In genomic region chr3:10008588-10009344, GRCh38 we compare ENCODE assay signal across 8 cellular contexts. TPM values are rescaled to one million over a fixed set of nuclear protein-coding genes. Genes with fewer than 3 reads are reported as not detected.
DNase-seq lines count a peak whose midpoint lies in the region; ATAC-seq and TF ChIP-seq lines count a peak whose summit lies in the region.

No MANE protein-coding gene starts in this region.

- peak overlapping the region; percentile 46 for H3K4me3 ChIP-seq in AG04449 (ENCODE audit: low read depth, low read length)

- peak overlapping the region; percentile 54 for H3K4me3 Mint-ChIP-seq in natural killer cell treated with Interleukin-12 subunit alpha and Interleukin-12 subunit beta and Interleukin-15 and Interleukin-18, amount 100 ng/mL, for 72 hours

- H3K27ac Mint-ChIP-seq in natural killer cell treated with Interleukin-12 subunit alpha and Interleukin-12 subunit beta and Interleukin-15 and Interleukin-18, amount 100 ng/mL, for 72 hours = no peak overlapping the region

- peaks cover 21 to 43% of the 10 kb centered on the region in 2 donors for H3K4me1 Mint-ChIP-seq in natural killer cell treated with Interleukin-12 subunit alpha and Interleukin-12 subunit beta and Interleukin-15 and Interleukin-18, amount 100 ng/mL, for 72 hours (ENCODE audit: low read depth in 2 of 2)

- H3K27me3 Mint-ChIP-seq in natural killer cell treated with Interleukin-12 subunit alpha and Interleukin-12 subunit beta and Interleukin-15 and Interleukin-18, amount 100 ng/mL, for 72 hours = no peaks in the 10 kb centered on the region

- ATAC-seq in GM18909 (IDR thresholded peaks at IDR 0.05; ENCODE audit: poor library complexity, unreplicated experiment) (peak; percentile 73), HG03342 (IDR thresholded peaks at IDR 0.05; ENCODE audit: unreplicated experiment) (peak; percentile 64)
- ATAC-seq in natural killer cell treated with Interleukin-12 subunit alpha and Interleukin-12 subunit beta and Interleukin-15 and Interleukin-18, amount 100 ng/mL, for 72 hours = peak; percentile 71 to 82
- peak; percentile 69 for ATAC-seq in stimulated activated naive CD8-positive, alpha-beta T cell treated with anti-CD3 and anti-CD28 coated beads, Interleukin-15, Interleukin-2, amounts not matched to agents 100 U/mL and 50 U/mL, for 24 hours

- CTCF ChIA-PET in AG04449 (lab: Yijun Ruan, JAX) = interaction anchor here (1.0 to 1.2 kb wide), 3 partner anchors 26 to 170 kb away, joined by 3 to 5 read pairs (median 3); no protein-coding TSS in a partner anchor

- DNase-seq in AG04449 (ENCODE audit: low read depth, low spot score) (no peak), RPMI7951 (ENCODE audit: low read depth) (peak; percentile 81), fibroblast of the conjunctiva (ENCODE audit: low read depth) (peak; percentile 58)
- DNase-seq in activated effector memory CD4-positive, alpha-beta T cell treated with Interleukin-2 at 50 U/mL for 16 hours = peak; percentile 79
- DNase-seq in natural killer cell treated with Interleukin-12 subunit alpha and Interleukin-12 subunit beta and Interleukin-15 and Interleukin-18, amount 100 ng/mL, for 72 hours (ENCODE audit: low spot score) = peak; percentile 85
- peak; percentile 87 for DNase-seq in stimulated activated naive CD8-positive, alpha-beta T cell treated with anti-CD3 and anti-CD28 coated beads, Interleukin-15, Interleukin-2, amounts not matched to agents 100 U/mL and 50 U/mL, for 24 hours

- POLR2A ChIA-PET in AG04449 (lab: Yijun Ruan, JAX) = no interaction called here

- no peaks in the 10 kb centered on the region for H3K36me3 Mint-ChIP-seq in natural killer cell treated with Interleukin-12 subunit alpha and Interleukin-12 subunit beta and Interleukin-15 and Interleukin-18, amount 100 ng/mL, for 72 hours

- TF ChIP-seq CTCF in AG04449 (IDR thresholded peaks at IDR 0.05; ENCODE audit: insufficient read depth, low read length, missing control alignments) = no peak

- H3K9me3 Mint-ChIP-seq in natural killer cell treated with Interleukin-12 subunit alpha and Interleukin-12 subunit beta and Interleukin-15 and Interleukin-18, amount 100 ng/mL, for 72 hours = no peaks in the 10 kb centered on the region

RNA-seq across cellular contexts. Expression of gene FANCD2, which starts 17.5 kb away (rescaled TPM):
- total RNA-seq in RPMI7951 (2014; rRNA removed; shearing (Covaris generic)) = 32.3 and 37.5 TPM in 2 replicates
- 100 to 1,000 TPM in 1 of 2 donors, 10 to 100 TPM in 1; 35.0 to 110 TPM for total RNA-seq in natural killer cell treated with Interleukin-12 subunit alpha and Interleukin-12 subunit beta and Interleukin-15 and Interleukin-18, amount 100 ng/mL, for 72 hours

RNA-seq across cellular contexts. Expression of gene EMC3, which starts 22.1 kb away (rescaled TPM):
- total RNA-seq in RPMI7951 (2014; rRNA removed; shearing (Covaris generic)) = 56.0 and 59.1 TPM in 2 replicates
- 10 to 100 TPM; 62.5 to 65.8 TPM for total RNA-seq in natural killer cell treated with Interleukin-12 subunit alpha and Interleukin-12 subunit beta and Interleukin-15 and Interleukin-18, amount 100 ng/mL, for 72 hours

RNA-seq across cellular contexts. Expression of gene PRRT3, which starts 56.6 kb away (rescaled TPM):
- total RNA-seq in RPMI7951 (2014; rRNA removed; shearing (Covaris generic)) = 0.98 and 1.2 TPM in 2 replicates
- total RNA-seq in natural killer cell treated with Interleukin-12 subunit alpha and Interleukin-12 subunit beta and Interleukin-15 and Interleukin-18, amount 100 ng/mL, for 72 hours = 10 to 100 TPM; 13.4 to 13.7 TPM
